8 cellular contexts compared by ENCODE assay signal in the genomic region with DNA sequence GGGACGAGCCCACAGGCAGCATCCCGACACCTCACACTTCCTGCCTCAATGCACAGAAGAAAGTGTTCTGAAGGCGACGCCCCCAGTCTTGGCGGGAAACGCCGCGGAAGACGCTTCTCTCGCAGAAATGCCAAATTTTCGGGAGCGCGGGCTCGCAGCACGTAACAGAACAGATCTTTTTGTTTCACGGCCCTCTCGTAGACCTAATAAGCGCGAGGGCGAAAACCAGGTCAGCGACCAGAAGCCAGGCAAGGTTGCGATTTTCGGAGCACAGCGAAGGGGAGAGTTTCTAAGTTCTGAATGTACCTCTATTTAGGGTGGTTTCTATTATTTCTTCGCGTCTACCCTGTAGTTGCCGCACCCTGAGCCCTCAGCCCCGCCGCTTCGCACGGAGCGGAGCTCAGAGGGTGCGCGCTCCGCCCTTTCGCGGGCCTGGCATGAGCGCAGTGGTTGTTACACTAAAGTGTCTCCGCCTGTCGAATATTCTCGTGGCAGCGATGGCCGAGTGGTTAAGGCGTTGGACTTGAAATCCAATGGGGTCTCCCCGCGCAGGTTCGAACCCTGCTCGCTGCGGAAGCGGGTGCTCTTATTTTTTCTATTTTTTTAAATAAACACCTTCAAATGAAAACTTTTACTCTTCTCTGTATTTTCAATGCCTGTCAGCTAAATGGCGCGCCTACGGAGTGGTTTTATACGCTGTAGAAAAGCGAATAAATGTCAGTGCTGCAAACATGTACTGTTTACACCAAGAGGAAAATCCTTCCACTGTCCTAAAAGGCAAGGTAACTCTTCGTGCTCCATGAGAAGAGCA.
DNase-seq lines count a peak whose midpoint lies in the region; ATAC-seq and TF ChIP-seq lines count a peak whose summit lies in the region.

No MANE protein-coding gene starts in this region.

- peak overlapping the region; percentile 92 for H2AFZ ChIP-seq in mammary epithelial cell (ENCODE audit: low read depth, low read length)

- peak; percentile 87 for DNase-seq in A172 (ENCODE audit: low spot score)
- peak; percentile 68 for DNase-seq in NCI-H2196 (lab: John Stamatoyannopoulos, UW; ENCODE audit: unreplicated experiment)
- peak; percentile 94 for DNase-seq in WERI-Rb-1
- peak; percentile 90 for DNase-seq in mammary epithelial cell
- DNase-seq in iPS-NIHi11 (ENCODE audit: low spot score) = peak; percentile 82

- peaks cover 8% of the 10 kb centered on the region for H3K9me3 ChIP-seq in WERI-Rb-1 (ENCODE audit: severe bottlenecking)
- H3K9me3 ChIP-seq in mammary epithelial cell (replicated peaks; ENCODE audit: insufficient read depth, low read length) = no peaks in the 10 kb centered on the region

- H3K4me3 ChIP-seq in WERI-Rb-1 (ENCODE audit: low read depth, low read length) (peak overlapping the region; percentile 79), mammary epithelial cell (replicated peaks in 1 of 3; ENCODE audit: insufficient read depth in 1 of 3, low read depth in 2 of 3, low read length in 3 of 3) (peak overlapping the region; percentile 75 to 99 (median 82)), skin epidermis (peak overlapping the region; percentile 51 to 67 (median 56))

- no peaks in the 10 kb centered on the region for H3K79me2 ChIP-seq in mammary epithelial cell (ENCODE audit: insufficient read depth, low read length)

- peaks cover 5% of the 10 kb centered on the region for H3K4me1 ChIP-seq in mammary epithelial cell (ENCODE audit: insufficient read depth, low read length)

- WGBS in mammary epithelial cell (ENCODE audit: low coverage, missing lambda C conversion rate) = 1% methylated on average over 48 of the region's 56 CpGs

- peak overlapping the region; percentile 87 for H3K4me2 ChIP-seq in mammary epithelial cell (ENCODE audit: insufficient read depth, low read depth, low read length)

- CTCF ChIA-PET in mammary epithelial cell (lab: Charles Lee; ENCODE audit: low non-redundant PET) = no interaction called here

- peak; percentile 88 for ATAC-seq in GM18870 (IDR thresholded peaks at IDR 0.05; ENCODE audit: unreplicated experiment)
- ATAC-seq in HG03135 (IDR thresholded peaks at IDR 0.05; ENCODE audit: unreplicated experiment) = peak; percentile 85

- no peaks in the 10 kb centered on the region; the same call in 1 of the 2 replicates for H3K36me3 ChIP-seq in WERI-Rb-1
- H3K36me3 ChIP-seq in mammary epithelial cell (ENCODE audit: insufficient read depth, low read length) = no peaks in the 10 kb centered on the region

- in situ Hi-C loops in mammary epithelial cell (cut with MboI; ENCODE audit: low sequenced_read_pairs in 2 of 2) = no loop called here

- peak overlapping the region; percentile 72 for H3K27ac ChIP-seq in WERI-Rb-1
- H3K27ac ChIP-seq in mammary epithelial cell (ENCODE audit: insufficient read depth, low read depth, low read length) = peak overlapping the region; percentile 72
- H3K27ac ChIP-seq in skin epidermis = peak overlapping the region; percentile 68 to 97 (median 89)

- intact Hi-C loops in mammary epithelial cell (cut with micrococcal nuclease) = loop anchor here (10.0 kb wide), 1 partner anchor 159 kb away; no protein-coding TSS in a partner anchor

- dilution Hi-C loops in mammary epithelial cell (cut with HindIII; ENCODE audit: low sequenced_read_pairs) = no loop called here

- TF ChIP-seq CTCF in WERI-Rb-1 (IDR thresholded peaks at IDR 0.05; ENCODE audit: low read depth, low read length) (no peak), mammary epithelial cell (conservative IDR thresholded peaks at IDR 0.05 in 1 of 2, IDR thresholded peaks at IDR 0.05 in 1 of 2; ENCODE audit: extremely low read depth in 1 of 2, insufficient read depth in 1 of 2, low read depth in 1 of 2, low read length in 2 of 2) (no peak)

- H3K27me3 ChIP-seq in WERI-Rb-1 (ENCODE audit: insufficient read depth, low read depth, severe bottlenecking) = peaks cover 50% of the 10 kb centered on the region
- H3K27me3 ChIP-seq in mammary epithelial cell (ENCODE audit: insufficient read depth, low read length) = no peaks in the 10 kb centered on the region

- H3K9ac ChIP-seq in mammary epithelial cell (ENCODE audit: insufficient read depth, low read length) = peak overlapping the region; percentile 78

- BruUV-seq in mammary epithelial cell (replicated peaks; lab: Mats Ljungman, UMichigan) = no TSS peak

- H4K20me1 ChIP-seq in mammary epithelial cell (ENCODE audit: insufficient read depth, low read length) = no peaks in the 10 kb centered on the region

Comparison
In these comparisons a context has a peak if more than half of its experiments do, and no peak if none do; other contexts are left out.
1. Peak in every context shown above with its lines: DNase-seq, ATAC-seq, H3K4me3 ChIP-seq and H3K27ac ChIP-seq.